In genomic region chr1:151846062-151846568, GRCh38 we compare ENCODE assay signal across 10 cellular contexts. TPM values are rescaled to one million over a fixed set of nuclear protein-coding genes. Genes with fewer than 3 reads are reported as not detected.
A peak's percentile ranks its signal among the peaks of the same experiment; 100 is the strongest.
DNase-seq lines count a peak whose midpoint lies in the region; ATAC-seq, FAIRE-seq and TF ChIP-seq lines count a peak whose summit lies in the region.
"Had no signal": no experiment of that assay in that cellular context is flagged by ENCODE, and none has a peak within 500 bp of the region (broad histone marks: within the 10 kb centered on the region; RNA-seq: fewer than 3 reads in every experiment).

No MANE protein-coding gene starts in this region.

- no peak overlapping the region for H3K4ac ChIP-seq in H1 (replicated peaks; ENCODE audit: insufficient read length, low read depth, low read length)

- H2BK20ac ChIP-seq in H1 (ENCODE audit: low read length): no peak overlapping the region

- FAIRE-seq in H1 (lab: Jason Lieb, UNC): no peak

- no peaks in the 10 kb centered on the region for H3K9me2 ChIP-seq in OCI-LY7 (ENCODE audit: insufficient read depth, low read length)

- H3K27ac ChIP-seq in OCI-LY7 (ENCODE audit: low read depth, low read length, poor library complexity, severe bottlenecking) (no peak overlapping the region), H1 (ENCODE audit: low read depth, low read length) (no peak overlapping the region)
- H3K27ac ChIP-seq: esophagus squamous epithelium, neutrophil had no signal

- H3K4me2 ChIP-seq in OCI-LY7 (ENCODE audit: low read length) (no peak overlapping the region), H1 (ENCODE audit: insufficient read depth in 1 of 2, low read depth in 2 of 2, low read length in 2 of 2) (0 out of 4 replicates have a peak overlapping the region, but pooled peaks have one; percentile 11 to 30)

- POLR2A ChIA-PET in OCI-LY7 (lab: Charles Lee): interaction anchor here (0.6 to 1.1 kb wide), 3 partner anchors 57 to 351 kb away, joined by 3 to 5 read pairs (median 3); no protein-coding TSS in a partner anchor
- POLR2A ChIA-PET in H1 (lab: Charles Lee; ENCODE audit: partially characterized antibody): interaction anchor here (1.3 kb wide), 1 partner anchor 12 kb away, joined by 4 read pairs; no protein-coding TSS in a partner anchor

- no peak overlapping the region for H2BK120ac ChIP-seq in H1 (replicated peaks; ENCODE audit: low read depth, low read length)

- H3K23me2 ChIP-seq in H1 (ENCODE audit: low read depth, low read length): 0 out of 2 replicates have a peak, but pooled peaks cover 4% of the 10 kb centered on the region

- H4K8ac ChIP-seq in H1 (ENCODE audit: extremely low read depth, insufficient read depth, low read length): no peak overlapping the region

- peak overlapping the region; percentile 41; the same call in 1 of the 2 replicates for H2AFZ ChIP-seq in OCI-LY7 (ENCODE audit: low read length)
- no peak overlapping the region for H2AFZ ChIP-seq in H1 (ENCODE audit: low read length)

- H3K9me3 ChIP-seq in OCI-LY7 (ENCODE audit: low read length) (no peaks in the 10 kb centered on the region), H1 (ENCODE audit: insufficient read depth in 2 of 2, low read depth in 1 of 2, low read length in 1 of 2) (no peaks in the 10 kb centered on the region)
- H3K9me3 ChIP-seq: esophagus squamous epithelium, neutrophil had no signal

- no peak overlapping the region for H2BK5ac ChIP-seq in H1 (ENCODE audit: low read depth, low read length)

- peak overlapping the region; percentile 39 for H4K91ac ChIP-seq in H1 (replicated peaks; ENCODE audit: insufficient read length, low read length)

- TF ChIP-seq POLR2A in H1 (IDR thresholded peaks at IDR 0.05; ENCODE audit: control extremely low read depth in 1 of 2, low read depth in 2 of 2, low read length in 2 of 2): no peak

- H3K79me2 ChIP-seq in OCI-LY7 (ENCODE audit: insufficient read depth, low read depth, low read length) (no peaks in the 10 kb centered on the region), H1 (ENCODE audit: control insufficient read depth in 1 of 2, insufficient read depth in 2 of 2, low read length in 2 of 2) (no peaks in the 10 kb centered on the region)

- peak overlapping the region; percentile 88 for H3K27ac Mint-ChIP-seq in activated T-cell treated with anti-CD3 and anti-CD28 coated beads, Interleukin-2, amount 50 U/mL, for 72 hours

- no peak overlapping the region for H3K56ac ChIP-seq in H1 (replicated peaks; ENCODE audit: insufficient read length, low read depth, low read length)

- peak overlapping the region; percentile 81; the same call in 1 of the 2 replicates for H2BK15ac ChIP-seq in H1 (ENCODE audit: low read length)

- peak in 1 of 2 experiments; percentile 37; a peak in 1 of 3 replicates for TF ChIP-seq EP300 in H1 (IDR thresholded peaks at IDR 0.05; ENCODE audit: borderline replicate concordance in 1 of 2, low read depth in 2 of 2, low read length in 2 of 2)

- H3K4me1 ChIP-seq in OCI-LY7 (ENCODE audit: insufficient read depth, low read length, poor library complexity, severe bottlenecking) (peaks cover 21% of the 10 kb centered on the region), H1 (replicated peaks in 1 of 4; ENCODE audit: control insufficient read depth in 3 of 4, insufficient read depth in 4 of 4, low read length in 3 of 4) (peaks cover 6 to 11% (median 7%) of the 10 kb centered on the region in 4 experiments)

- no peaks in the 10 kb centered on the region for H3K27me3 Mint-ChIP-seq in activated T-cell treated with anti-CD3 and anti-CD28 coated beads, Interleukin-2, amount 50 U/mL, for 72 hours (ENCODE audit: low read depth)

- H3K23ac ChIP-seq in H1 (ENCODE audit: insufficient read length): no peak overlapping the region

- intact Hi-C loops in OCI-LY7 (cut with micrococcal nuclease; ENCODE audit: unreplicated experiment): no loop called here

- no peaks in the 10 kb centered on the region for H3K36me3 ChIP-seq in OCI-LY7 (ENCODE audit: insufficient read depth, low read length)
- no peaks in the 10 kb centered on the region for H3K36me3 ChIP-seq in H1 (ENCODE audit: control insufficient read depth in 2 of 4, insufficient read depth in 4 of 4, low read length in 3 of 4)
- H3K36me3 ChIP-seq: esophagus squamous epithelium, neutrophil had no signal

- H3K9ac ChIP-seq in H1 (replicated peaks in 1 of 4; ENCODE audit: extremely low read depth in 1 of 4, low read depth in 3 of 4, low read length in 3 of 4): no peak overlapping the region; a peak in 1 of 7 replicates

- 56% methylated on average over 6 of the region's 6 CpGs; no CpG with 5 or more reads in 1 of the 2 experiments for WGBS in H1 (ENCODE audit: extremely low coverage in 1 of 2, insufficient coverage in 1 of 2, insufficient read length in 1 of 2, insufficient replicate concordance in 2 of 2, low coverage in 1 of 2, low lambda C conversion rate in 2 of 2, missing lambda C conversion rate in 1 of 2), 2 experiments

- H4K5ac ChIP-seq in H1 (ENCODE audit: insufficient read length, low read depth, low read length): no peak overlapping the region

- peaks cover 9 to 17% of the 10 kb centered on the region in 2 donors for H3K36me3 Mint-ChIP-seq in activated T-cell treated with anti-CD3 and anti-CD28 coated beads, Interleukin-2, amount 50 U/mL, for 72 hours (ENCODE audit: insufficient read depth in 2 of 2)

- 0 out of 2 replicates have a peak, but pooled peaks have one; percentile 30 for TF ChIP-seq CTCF in OCI-LY7 (conservative IDR thresholded peaks at IDR 0.05; ENCODE audit: low read length)
- peak in 1 of 3 experiments; percentile 3; a peak in 2 of 4 replicates for TF ChIP-seq CTCF in H1 (IDR thresholded peaks at IDR 0.05; ENCODE audit: control extremely low read depth in 1 of 3, insufficient read depth in 1 of 3, low read depth in 1 of 3, low read length in 3 of 3)

- no peak overlapping the region for H3K14ac ChIP-seq in H1 (ENCODE audit: insufficient read length)

- H3K79me1 ChIP-seq in H1 (ENCODE audit: low read depth, low read length): no peaks in the 10 kb centered on the region

- no peak overlapping the region for H2AK5ac ChIP-seq in H1 (ENCODE audit: low read depth, low read length)

- H3K4me1 Mint-ChIP-seq in activated T-cell treated with anti-CD3 and anti-CD28 coated beads, Interleukin-2, amount 50 U/mL, for 72 hours (ENCODE audit: low read depth): peaks cover 38% of the 10 kb centered on the region

- no peak for TF ChIP-seq RAD21 in H1 (IDR thresholded peaks at IDR 0.05 in 1 of 2, conservative IDR thresholded peaks at IDR 0.05 in 1 of 2; ENCODE audit: low read depth in 2 of 2, low read length in 2 of 2)

- peak; percentile 60 to 67 for DNase-seq in activated T-cell treated with anti-CD3 and anti-CD28 coated beads, Interleukin-2, amount 50 U/mL, for 72 hours
- DNase-seq in activated T-cell treated with anti-CD3 and anti-CD28 coated beads, Interleukin-2, amount 50 U/mL, for 48 hours: no peak
- DNase-seq in OCI-LY7 (ENCODE audit: low spot score): peak; percentile 29
- DNase-seq in H1 (ENCODE audit: low read depth in 1 of 2, low spot score in 2 of 2): no peak
- DNase-seq in stimulated activated naive CD8-positive, alpha-beta T cell treated with anti-CD3 and anti-CD28 coated beads, Interleukin-15, Interleukin-2, amounts not matched to agents 100 U/mL and 50 U/mL, for 24 hours: no peak
- DNase-seq in Ammon's horn (ENCODE audit: low spot score): no peak
- DNase-seq in mesenteric fat pad (ENCODE audit: low spot score): no peak
- DNase-seq: esophagus squamous epithelium had no signal

- no TSS peak for BruUV-seq in OCI-LY7 (replicated peaks; lab: Mats Ljungman, UMichigan)

- no peak overlapping the region for H3K18ac ChIP-seq in H1 (ENCODE audit: extremely low read depth, low read length)

- CTCF ChIA-PET in OCI-LY7 (lab: Charles Lee; ENCODE audit: unreplicated experiment): interaction anchor here (0.8 kb wide), 1 partner anchor 10 kb away, joined by 3 read pairs; no protein-coding TSS in a partner anchor
- CTCF ChIA-PET in H1 (lab: Charles Lee; ENCODE audit: partially characterized antibody): interaction anchor here (0.6 to 1.3 kb wide), 8 partner anchors 9 to 407 kb away, joined by 3 to 7 read pairs (median 3); no protein-coding TSS in a partner anchor

- H2BK12ac ChIP-seq in H1 (ENCODE audit: low read depth, low read length): peak overlapping the region; percentile 43; the same call in 1 of the 2 replicates

- H3K9me3 Mint-ChIP-seq in activated T-cell treated with anti-CD3 and anti-CD28 coated beads, Interleukin-2, amount 50 U/mL, for 72 hours: no peaks in the 10 kb centered on the region

- peak; percentile 78 to 83 for ATAC-seq in activated T-cell treated with anti-CD3 and anti-CD28 coated beads, Interleukin-2, amount 50 U/mL, for 72 hours (replicated peaks in 1 of 2)
- peak; percentile 77 for ATAC-seq in stimulated activated naive CD8-positive, alpha-beta T cell treated with anti-CD3 and anti-CD28 coated beads, Interleukin-15, Interleukin-2, amounts not matched to agents 100 U/mL and 50 U/mL, for 24 hours
- ATAC-seq in GM21367 (IDR thresholded peaks at IDR 0.05; ENCODE audit: unreplicated experiment): no peak

- H3K27me3 ChIP-seq in H1 (replicated peaks in 1 of 4; ENCODE audit: control insufficient read depth in 3 of 4, extremely low read depth in 1 of 4, insufficient read depth in 3 of 4, low read length in 3 of 4): no peaks in the 10 kb centered on the region

- H4K20me1 ChIP-seq in OCI-LY7 (ENCODE audit: insufficient read depth, low read length) (no peaks in the 10 kb centered on the region), H1 (replicated peaks in 1 of 2; ENCODE audit: control insufficient read depth in 1 of 2, insufficient read depth in 2 of 2, low read length in 2 of 2) (no peaks in the 10 kb centered on the region)

- no peak overlapping the region for H3K4me3 ChIP-seq in OCI-LY7 (ENCODE audit: low read depth, low read length, poor library complexity, severe bottlenecking)
- no peak overlapping the region; a peak in 1 of 8 replicates for H3K4me3 ChIP-seq in H1 (ENCODE audit: extremely low read depth in 1 of 4, insufficient read depth in 2 of 4, low read depth in 3 of 4, low read length in 4 of 4)
- H3K4me3 ChIP-seq: esophagus squamous epithelium had no signal

- H3K4me3 Mint-ChIP-seq in activated T-cell treated with anti-CD3 and anti-CD28 coated beads, Interleukin-2, amount 50 U/mL, for 72 hours: peak overlapping the region; percentile 63 to 65

RNA-seq across cellular contexts. Expression of gene C2CD4D, which starts 6.5 kb away (rescaled TPM):
- total RNA-seq in activated T-cell treated with anti-CD3 and anti-CD28 coated beads, Interleukin-2, amount 50 U/mL, for 72 hours: 1 to 10 TPM; 2.1 to 4.4 TPM
- not detected in 2 replicates for total RNA-seq in OCI-LY7 (2014; rRNA removed; shearing (Covaris generic))
- total RNA-seq in OCI-LY7 (2022): not detected in 2 replicates
- 0.54 and 0.71 TPM in 2 replicates for total RNA-seq in H1 (2021; fragmentation: NEBNext Ultra II Directional; extraction: Animal tissue kit (Norgen Biotek cat#: 25700))
- 0.41 and 0.60 TPM in 2 replicates for polyA plus RNA-seq in H1 (2011; rRNA removed)
- 0.58 TPM for polyA plus RNA-seq in H1 (2011; cell fraction: cytosol; rRNA removed)
- 1.00 TPM for polyA plus RNA-seq in H1 (2011; cell fraction: nucleus; rRNA removed)
- 0.80 to 1.0 TPM (median 0.90 TPM) in 4 replicates for polyA plus RNA-seq in H1 (2012, experiment 1 of 2)
- 0.14 TPM for polyA plus RNA-seq in H1 (2012, experiment 2 of 2)
- 0.30 TPM for polyA plus RNA-seq in H1 (2013, experiment 1 of 2)
- 0.48 TPM for polyA plus RNA-seq in H1 (2013, experiment 2 of 2)
- polyA minus RNA-seq in H1 (2011; rRNA and poly(A)+ RNA removed): not detected in 2 replicates
- 0.66 TPM for polyA minus RNA-seq in H1 (2011; cell fraction: cytosol; rRNA and poly(A)+ RNA removed)
- 1.6 TPM for polyA minus RNA-seq in H1 (2011; cell fraction: nucleus; rRNA and poly(A)+ RNA removed)
- not detected for total RNA-seq in mesenteric fat pad

RNA-seq across cellular contexts. Expression of gene THEM5, which starts 7.4 kb away (rescaled TPM):
- under 1 TPM in 1 of 2 donors, not detected in 1; 0.25 TPM for total RNA-seq in activated T-cell treated with anti-CD3 and anti-CD28 coated beads, Interleukin-2, amount 50 U/mL, for 72 hours
- total RNA-seq in OCI-LY7 (2014; rRNA removed; shearing (Covaris generic)): not detected in 2 replicates
- total RNA-seq in OCI-LY7 (2022): not detected in 2 replicates
- total RNA-seq in H1 (2021; fragmentation: NEBNext Ultra II Directional; extraction: Animal tissue kit (Norgen Biotek cat#: 25700)): not detected in 2 replicates
- not detected in 2 replicates for polyA plus RNA-seq in H1 (2011; rRNA removed)
- not detected for polyA plus RNA-seq in H1 (2011; cell fraction: cytosol; rRNA removed)
- not detected for polyA plus RNA-seq in H1 (2011; cell fraction: nucleus; rRNA removed)
- 0.29 to 0.50 TPM (median 0.39 TPM) in 4 replicates for polyA plus RNA-seq in H1 (2012, experiment 1 of 2)
- not detected for polyA plus RNA-seq in H1 (2012, experiment 2 of 2)
- polyA plus RNA-seq in H1 (2013, experiment 1 of 2): not detected
- polyA plus RNA-seq in H1 (2013, experiment 2 of 2): not detected
- not detected in 2 replicates for polyA minus RNA-seq in H1 (2011; rRNA and poly(A)+ RNA removed)
- polyA minus RNA-seq in H1 (2011; cell fraction: cytosol; rRNA and poly(A)+ RNA removed): not detected
- polyA minus RNA-seq in H1 (2011; cell fraction: nucleus; rRNA and poly(A)+ RNA removed): not detected
- total RNA-seq in mesenteric fat pad: not detected

RNA-seq across cellular contexts. Expression of gene RORC, which starts 14.5 kb away (rescaled TPM):
- total RNA-seq in activated T-cell treated with anti-CD3 and anti-CD28 coated beads, Interleukin-2, amount 50 U/mL, for 72 hours: 10 to 100 TPM in 1 of 2 donors, 1 to 10 TPM in 1; 1.8 to 10.3 TPM
- not detected in 2 replicates for total RNA-seq in OCI-LY7 (2014; rRNA removed; shearing (Covaris generic))
- total RNA-seq in OCI-LY7 (2022) (not detected in 2 replicates), mesenteric fat pad (0.10 TPM)
- 0.52 and 0.54 TPM in 2 replicates for total RNA-seq in H1 (2021; fragmentation: NEBNext Ultra II Directional; extraction: Animal tissue kit (Norgen Biotek cat#: 25700))
- 0.44 and 0.52 TPM in 2 replicates for polyA plus RNA-seq in H1 (2011; rRNA removed)
- polyA plus RNA-seq in H1 (2011; cell fraction: cytosol; rRNA removed): 0.47 TPM
- polyA plus RNA-seq in H1 (2011; cell fraction: nucleus; rRNA removed): 0.66 TPM
- polyA plus RNA-seq in H1 (2012, experiment 1 of 2): 0.28 to 0.44 TPM (median 0.37 TPM) in 4 replicates
- polyA plus RNA-seq in H1 (2012, experiment 2 of 2): 0.39 TPM
- polyA plus RNA-seq in H1 (2013, experiment 1 of 2): 0.30 TPM
- 0.28 TPM for polyA plus RNA-seq in H1 (2013, experiment 2 of 2)
- polyA minus RNA-seq in H1 (2011; rRNA and poly(A)+ RNA removed): 0.76 and 0.90 TPM in 2 replicates
- 0.44 TPM for polyA minus RNA-seq in H1 (2011; cell fraction: cytosol; rRNA and poly(A)+ RNA removed)
- 1.2 TPM for polyA minus RNA-seq in H1 (2011; cell fraction: nucleus; rRNA and poly(A)+ RNA removed)

RNA-seq across cellular contexts. Expression of gene LINGO4, which starts 40.9 kb away (rescaled TPM):
- under 1 TPM; 0.19 to 0.88 TPM for total RNA-seq in activated T-cell treated with anti-CD3 and anti-CD28 coated beads, Interleukin-2, amount 50 U/mL, for 72 hours
- total RNA-seq in OCI-LY7 (2014; rRNA removed; shearing (Covaris generic)): not detected in 2 replicates
- total RNA-seq in OCI-LY7 (2022): not detected in 2 replicates
- total RNA-seq in H1 (2021; fragmentation: NEBNext Ultra II Directional; extraction: Animal tissue kit (Norgen Biotek cat#: 25700)): not detected in 2 replicates
- 0.03 TPM in 1 of 2 replicates, not detected in the other for polyA plus RNA-seq in H1 (2011; rRNA removed)
- polyA plus RNA-seq in H1 (2011; cell fraction: cytosol; rRNA removed): not detected
- polyA plus RNA-seq in H1 (2011; cell fraction: nucleus; rRNA removed): not detected
- polyA plus RNA-seq in H1 (2012, experiment 1 of 2): 0.05 TPM in 1 of 4 replicates, not detected in the others
- polyA plus RNA-seq in H1 (2012, experiment 2 of 2): not detected
- not detected for polyA plus RNA-seq in H1 (2013, experiment 1 of 2)
- polyA plus RNA-seq in H1 (2013, experiment 2 of 2): not detected
- not detected in 2 replicates for polyA minus RNA-seq in H1 (2011; rRNA and poly(A)+ RNA removed)
- not detected for polyA minus RNA-seq in H1 (2011; cell fraction: cytosol; rRNA and poly(A)+ RNA removed)
- 0.30 TPM for polyA minus RNA-seq in H1 (2011; cell fraction: nucleus; rRNA and poly(A)+ RNA removed)
- total RNA-seq in mesenteric fat pad: not detected

RNA-seq across cellular contexts. Expression of gene TDRKH, which starts 55.8 kb away (rescaled TPM):
- total RNA-seq in activated T-cell treated with anti-CD3 and anti-CD28 coated beads, Interleukin-2, amount 50 U/mL, for 72 hours: 10 to 100 TPM; 26.3 to 29.3 TPM
- total RNA-seq in OCI-LY7 (2014; rRNA removed; shearing (Covaris generic)): 7.2 and 10.2 TPM in 2 replicates
- 21.1 and 22.8 TPM in 2 replicates for total RNA-seq in OCI-LY7 (2022)
- total RNA-seq in H1 (2021; fragmentation: NEBNext Ultra II Directional; extraction: Animal tissue kit (Norgen Biotek cat#: 25700)): 23.8 and 26.1 TPM in 2 replicates
- polyA plus RNA-seq in H1 (2011; rRNA removed): 7.7 and 9.9 TPM in 2 replicates
- 11.5 TPM for polyA plus RNA-seq in H1 (2011; cell fraction: cytosol; rRNA removed)
- polyA plus RNA-seq in H1 (2011; cell fraction: nucleus; rRNA removed): 10.3 TPM
- polyA plus RNA-seq in H1 (2012, experiment 1 of 2): 15.2 to 18.5 TPM (median 16.9 TPM) in 4 replicates
- polyA plus RNA-seq in H1 (2012, experiment 2 of 2): 3.5 TPM
- polyA plus RNA-seq in H1 (2013, experiment 1 of 2): 15.1 TPM
- 15.0 TPM for polyA plus RNA-seq in H1 (2013, experiment 2 of 2)
- polyA minus RNA-seq in H1 (2011; rRNA and poly(A)+ RNA removed): 17.9 and 19.3 TPM in 2 replicates
- polyA minus RNA-seq in H1 (2011; cell fraction: cytosol; rRNA and poly(A)+ RNA removed): 8.6 TPM
- polyA minus RNA-seq in H1 (2011; cell fraction: nucleus; rRNA and poly(A)+ RNA removed): 11.3 TPM
- total RNA-seq in mesenteric fat pad: 4.9 TPM

Comparison
In these comparisons a context has a peak if more than half of its experiments do, and no peak if none do; other contexts are left out.
1. DNase-seq: peak in activated T-cell treated with anti-CD3 and anti-CD28 coated beads, Interleukin-2, amount 50 U/mL, for 72 hours (2 of 2) and OCI-LY7 (single experiment); none in activated T-cell treated with anti-CD3 and anti-CD28 coated beads, Interleukin-2, amount 50 U/mL, for 48 hours (0 of 2), H1 (0 of 2), stimulated activated naive CD8-positive, alpha-beta T cell treated with anti-CD3 and anti-CD28 coated beads, Interleukin-15, Interleukin-2, amounts not matched to agents 100 U/mL and 50 U/mL, for 24 hours (single experiment), Ammon's horn (single experiment) and mesenteric fat pad (single experiment).